17 cellular contexts compared by ENCODE assay signal in genomic region chr4:133124746-133125145, GRCh38. TPM values are rescaled to one million over a fixed set of nuclear protein-coding genes. Genes with fewer than 3 reads are reported as not detected.
DNase-seq lines count a peak whose midpoint lies in the region; ATAC-seq and TF ChIP-seq lines count a peak whose summit lies in the region.
"Had no signal": no experiment of that assay in that cellular context is flagged by ENCODE, and none has a peak within 500 bp of the region (broad histone marks: within the 10 kb centered on the region; RNA-seq: fewer than 3 reads in every experiment).

No MANE protein-coding gene starts in this region.

- ATAC-seq in GM21423 (IDR thresholded peaks at IDR 0.05; ENCODE audit: unreplicated experiment): no peak
- ATAC-seq in GM18505 (IDR thresholded peaks at IDR 0.05; ENCODE audit: unreplicated experiment): no peak

- no peaks in the 10 kb centered on the region for H4K20me1 ChIP-seq in osteoblast (ENCODE audit: insufficient read depth, low read length)

- H2AFZ ChIP-seq in osteoblast (ENCODE audit: low read length): no peak overlapping the region

- H3K9me3 ChIP-seq in WERI-Rb-1 (ENCODE audit: severe bottlenecking): no peaks in the 10 kb centered on the region
- no peaks in the 10 kb centered on the region for H3K9me3 ChIP-seq in osteoblast (ENCODE audit: low read depth, low read length)
- H3K9me3 ChIP-seq: HAP-1 had no signal

- no peaks in the 10 kb centered on the region for H3K79me2 ChIP-seq in osteoblast (ENCODE audit: insufficient read depth, low read length)

- DNase-seq in D341Med (ENCODE audit: low spot score): peak; percentile 54
- peak; percentile 58 for DNase-seq in NCI-H524 treated with DMSO at 0.1 percent for 48 hours (lab: John Stamatoyannopoulos, UW)
- peak; percentile 70 for DNase-seq in WERI-Rb-1
- peak; percentile 4 for DNase-seq in osteoblast (ENCODE audit: insufficient read length, low spot score, missing footprints)
- no peak for DNase-seq in A172 (ENCODE audit: low spot score)
- DNase-seq: 8988T, C1 segment of cervical spinal cord, Calu3, COR-L47, DMS153, DND-41, GOT3, HFFc6 had no signal

- H3K36me3 ChIP-seq in WERI-Rb-1 (no peaks in the 10 kb centered on the region), osteoblast (ENCODE audit: insufficient read depth, low read length) (no peaks in the 10 kb centered on the region)
- H3K36me3 ChIP-seq: HAP-1 had no signal

- H3K4me3 ChIP-seq in WERI-Rb-1 (ENCODE audit: low read depth, low read length) (no peak overlapping the region), osteoblast (ENCODE audit: insufficient read depth, low read length) (no peak overlapping the region)
- H3K4me3 ChIP-seq: HAP-1 had no signal

- H3K27me3 ChIP-seq in WERI-Rb-1 (ENCODE audit: insufficient read depth, low read depth, severe bottlenecking) (no peaks in the 10 kb centered on the region), osteoblast (ENCODE audit: insufficient read depth, low read length) (no peaks in the 10 kb centered on the region)

- H3K4me1 ChIP-seq in osteoblast (ENCODE audit: insufficient read depth, low read length): no peaks in the 10 kb centered on the region

- no peak overlapping the region for H3K27ac ChIP-seq in WERI-Rb-1
- H3K27ac ChIP-seq in osteoblast (ENCODE audit: low read depth, low read length): no peak overlapping the region

- no peak for TF ChIP-seq POLR2A in GM18505 (IDR thresholded peaks at IDR 0.05; ENCODE audit: borderline replicate concordance, extremely low read depth, insufficient read depth, insufficient read length)

- H3K4me2 ChIP-seq in osteoblast (ENCODE audit: insufficient read depth, low read length): no peak overlapping the region

- TF ChIP-seq CTCF in WERI-Rb-1 (IDR thresholded peaks at IDR 0.05; ENCODE audit: low read depth, low read length): no peak
- TF ChIP-seq CTCF in osteoblast (IDR thresholded peaks at IDR 0.05; ENCODE audit: extremely low read depth, low read depth, low read length): no peak

RNA-seq across cellular contexts. Expression of gene PCDH10, which starts 24.3 kb away (rescaled TPM):
- total RNA-seq in osteoblast: 3.8 and 5.1 TPM in 2 replicates
- total RNA-seq in A172 (2014; rRNA removed; shearing (Covaris generic)): 14.1 and 18.9 TPM in 2 replicates
- total RNA-seq: Calu3; CD4-positive, alpha-beta memory T cell had no signal
